In the genomic region with DNA sequence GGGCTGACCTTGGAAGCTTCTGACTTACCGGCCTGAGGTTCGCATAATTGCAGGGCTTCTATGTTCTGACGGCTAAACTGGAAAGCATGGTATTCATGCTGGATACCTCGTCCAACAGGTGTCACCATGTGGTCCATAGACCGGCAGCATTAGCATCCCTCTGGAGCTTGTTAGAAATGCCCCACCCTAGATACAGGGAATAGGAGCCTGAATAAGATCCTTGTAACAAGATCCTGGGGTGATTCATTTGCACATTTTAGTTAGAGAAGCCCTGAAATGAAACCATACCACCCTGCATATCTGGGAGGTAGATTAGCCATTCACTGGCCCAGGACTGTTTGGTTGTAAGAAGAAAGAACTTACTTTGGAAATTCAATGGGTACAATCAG, we compare ENCODE assay signal across 14 cellular contexts.
DNase-seq lines count a peak whose midpoint lies in the region; ATAC-seq, FAIRE-seq and TF ChIP-seq lines count a peak whose summit lies in the region.
"Had no signal": no experiment of that assay in that cellular context is flagged by ENCODE, and none has a peak within 500 bp of the region (broad histone marks: within the 10 kb centered on the region; RNA-seq: fewer than 3 reads in every experiment).

No MANE protein-coding gene starts in this region.

- TF ChIP-seq CTCF in fibroblast of the aortic adventitia (IDR thresholded peaks at IDR 0.05; ENCODE audit: insufficient read depth, low read length) (no peak), thoracic aorta (IDR thresholded peaks at IDR 0.05) (no peak)

- ATAC-seq in thoracic aorta (ENCODE audit: insufficient number of reproducible peaks, low FRiP score, low read depth) = no peak
- ATAC-seq in GM19452 (IDR thresholded peaks at IDR 0.05; ENCODE audit: unreplicated experiment) = no peak
- ATAC-seq: GM12878 had no signal

- FAIRE-seq in small intestine (lab: Jason Lieb, UNC) = no peak
- FAIRE-seq: GM12878 had no signal

- WGBS in small intestine, 3 donors = 85 to 94% (median 94%) methylated on average over 5 of the region's 5 CpGs

- no peaks in the 10 kb centered on the region for H3K9me3 ChIP-seq in adipocyte (ENCODE audit: control insufficient read depth, low read length)
- H3K9me3 ChIP-seq in thoracic aorta = no peaks in the 10 kb centered on the region
- H3K9me3 ChIP-seq in small intestine (ENCODE audit: control insufficient read depth, low read depth) = no peaks in the 10 kb centered on the region
- H3K9me3 ChIP-seq: neutrophil had no signal

- H3K9ac ChIP-seq in adipocyte (ENCODE audit: low read length) = no peak overlapping the region

- DNase-seq in HS-5 (ENCODE audit: low read depth) = peak; percentile 28
- DNase-seq in adipocyte (ENCODE audit: low read depth) = peak; percentile 47
- peak; percentile 47 for DNase-seq in fibroblast of the aortic adventitia (ENCODE audit: low read depth)
- DNase-seq in thoracic aorta (ENCODE audit: low spot score) = no peak
- no peak for DNase-seq in stimulated activated CD4-positive, alpha-beta T cell treated with anti-CD3 and anti-CD28 coated beads, Interleukin-12 subunit alpha, Interleukin-12 subunit beta, amount 100 ng/mL, for 4 hours
- DNase-seq in small intestine = no peak
- DNase-seq: activated CD8-positive, alpha-beta memory T cell treated with anti-CD3 and anti-CD28 coated beads for 24 hours; CD4-positive, alpha-beta T cell; Karpas-422; NCI-H510A treated with DMSO at 0.1 percent for 48 hours; stimulated activated naive CD4-positive, alpha-beta T cell had no signal

- H3K27ac ChIP-seq in thoracic aorta (peak overlapping the region; percentile 48 to 63), small intestine (ENCODE audit: low read depth in 1 of 2, low read length in 1 of 2) (peak overlapping the region in 1 of 2 donors; percentile 41)
- H3K27ac ChIP-seq: neutrophil had no signal

- H3K4me1 ChIP-seq in adipocyte (ENCODE audit: control insufficient read depth, insufficient read depth, low read length) (peaks cover 21% of the 10 kb centered on the region), thoracic aorta (ENCODE audit: control insufficient read depth in 1 of 2, low read depth in 2 of 2) (peaks cover 21 to 54% of the 10 kb centered on the region in 2 donors), small intestine (ENCODE audit: control insufficient read depth in 2 of 2, insufficient read depth in 1 of 2, low read depth in 1 of 2, low read length in 1 of 2) (no peaks in the 10 kb centered on the region)

- no peak overlapping the region for H3K4me3 ChIP-seq in adipocyte (ENCODE audit: low read length)
- H3K4me3 ChIP-seq in fibroblast of the aortic adventitia (ENCODE audit: low read depth, low read length) = no peak overlapping the region
- no peak overlapping the region for H3K4me3 ChIP-seq in thoracic aorta
- H3K4me3 ChIP-seq in small intestine (ENCODE audit: low read depth in 1 of 2, low read length in 2 of 2) = no peak overlapping the region
- H3K4me3 ChIP-seq: GM12878 had no signal

- H3K27me3 ChIP-seq in adipocyte (replicated peaks; ENCODE audit: control insufficient read depth, insufficient read depth, low read length) (no peaks in the 10 kb centered on the region), thoracic aorta (replicated peaks; ENCODE audit: insufficient read depth) (no peaks in the 10 kb centered on the region), small intestine (ENCODE audit: control insufficient read depth in 2 of 2, insufficient read depth in 2 of 2, low read length in 2 of 2) (no peaks in the 10 kb centered on the region)
- H3K27me3 ChIP-seq: neutrophil had no signal

- H3K36me3 ChIP-seq in adipocyte (ENCODE audit: control insufficient read depth, insufficient read depth, low read length, severe bottlenecking) = no peaks in the 10 kb centered on the region
- no peaks in the 10 kb centered on the region for H3K36me3 ChIP-seq in thoracic aorta
- no peaks in the 10 kb centered on the region for H3K36me3 ChIP-seq in small intestine (ENCODE audit: control insufficient read depth in 2 of 2, insufficient read depth in 2 of 2, low read length in 2 of 2)
- H3K36me3 ChIP-seq: neutrophil had no signal

Comparison
In these comparisons a context has a peak if more than half of its experiments do, and no peak if none do; other contexts are left out.
1. DNase-seq: peak in HS-5 (single experiment), adipocyte (single experiment) and fibroblast of the aortic adventitia (single experiment); none in thoracic aorta (single experiment), stimulated activated CD4-positive, alpha-beta T cell treated with anti-CD3 and anti-CD28 coated beads, Interleukin-12 subunit alpha, Interleukin-12 subunit beta, amount 100 ng/mL, for 4 hours (single experiment) and small intestine (single experiment).